ENCODE assay signal across 19 cellular contexts in genomic region chrX:107135965-107136307, GRCh38. TPM values are rescaled to one million over a fixed set of nuclear protein-coding genes. Genes with fewer than 3 reads are reported as not detected.
DNase-seq lines count a peak whose midpoint lies in the region; ATAC-seq, FAIRE-seq and TF ChIP-seq lines count a peak whose summit lies in the region.
"Had no signal": no experiment of that assay in that cellular context is flagged by ENCODE, and none has a peak within 500 bp of the region (broad histone marks: within the 10 kb centered on the region; RNA-seq: fewer than 3 reads in every experiment).

No MANE protein-coding gene starts in this region.

- peak overlapping the region; percentile 78 for H3K27ac Mint-ChIP-seq in activated CD8-positive, alpha-beta memory T cell treated with anti-CD3 and anti-CD28 coated beads, Interleukin-2, amount 10 ng/mL, durations not matched to agents 7 days and 5 days
- peak overlapping the region in 2 of 3 donors; percentile 77 to 83 for H3K27ac Mint-ChIP-seq in CD4-positive, CD25-positive, alpha-beta regulatory T cell
- no peak overlapping the region for H3K27ac Mint-ChIP-seq in activated T-helper 1 cell treated with anti-CD3 and anti-CD28 coated beads, Interleukin-12 subunit alpha, Interleukin-12 subunit beta, Interleukin-2, Interleukin-4 antibody, amounts not matched to agents 30 ng/mL and 10 ng/mL and 1 ng/mL, durations not matched to agents 14 hours and 24 hours and 36 hours
- H3K27ac Mint-ChIP-seq: CD8-positive, alpha-beta memory T cell; neural progenitor cell had no signal

- no peak for FAIRE-seq in keratinocyte (lab: Jason Lieb, UNC)
- FAIRE-seq: urothelium cell line had no signal

- TF ChIP-seq CTCF in keratinocyte (optimal IDR thresholded peaks at IDR 0.05 in 1 of 3, IDR thresholded peaks at IDR 0.05 in 1 of 3, conservative IDR thresholded peaks at IDR 0.05 in 1 of 3; ENCODE audit: extremely low read depth in 1 of 3, insufficient read depth in 2 of 3, low read length in 3 of 3), result no peak
- TF ChIP-seq CTCF in esophagus squamous epithelium (IDR thresholded peaks at IDR 0.05), result no peak

- peak overlapping the region; percentile 29 for H3K4me2 ChIP-seq in keratinocyte (ENCODE audit: control insufficient read depth, extremely low read depth, insufficient read depth, low read depth, low read length)
- H3K4me2 ChIP-seq: neural progenitor cell had no signal

- intact Hi-C loops in activated T-helper 1 cell treated with anti-CD3 and anti-CD28 coated beads, Interleukin-12 subunit alpha, Interleukin-12 subunit beta, Interleukin-2, Interleukin-4 antibody, amounts not matched to agents 30 ng/mL and 10 ng/mL and 1 ng/mL, durations not matched to agents 14 hours and 24 hours and 36 hours (cut with micrococcal nuclease), result loop anchor here (2.0 kb wide), 1 partner anchor 17 kb away; the partner anchor contains the start of gene RBM41
- intact Hi-C loops in esophagus squamous epithelium (cut with DNase I), result no loop called here

- no peaks in the 10 kb centered on the region for H3K79me2 ChIP-seq in keratinocyte (ENCODE audit: control insufficient read depth, insufficient read depth, low read length)

- H3K4me3 Mint-ChIP-seq in activated CD8-positive, alpha-beta memory T cell treated with anti-CD3 and anti-CD28 coated beads, Interleukin-2, amount 10 ng/mL, durations not matched to agents 7 days and 5 days, result no peak overlapping the region
- H3K4me3 Mint-ChIP-seq in CD4-positive, CD25-positive, alpha-beta regulatory T cell, result peak overlapping the region in 2 of 4 donors; percentile 31 to 42
- H3K4me3 Mint-ChIP-seq in activated T-helper 1 cell treated with anti-CD3 and anti-CD28 coated beads, Interleukin-12 subunit alpha, Interleukin-12 subunit beta, Interleukin-2, Interleukin-4 antibody, amounts not matched to agents 30 ng/mL and 10 ng/mL and 1 ng/mL, durations not matched to agents 14 hours and 24 hours and 36 hours, result peak overlapping the region; percentile 13
- H3K4me3 Mint-ChIP-seq: CD8-positive, alpha-beta memory T cell; neural progenitor cell had no signal

- H3K9me3 Mint-ChIP-seq in activated CD8-positive, alpha-beta memory T cell treated with anti-CD3 and anti-CD28 coated beads, Interleukin-2, amount 10 ng/mL, durations not matched to agents 7 days and 5 days (ENCODE audit: low read depth), result no peaks in the 10 kb centered on the region
- peaks cover 0 to 3% (median 0%) of the 10 kb centered on the region in 7 donors for H3K9me3 Mint-ChIP-seq in CD4-positive, CD25-positive, alpha-beta regulatory T cell
- H3K9me3 Mint-ChIP-seq in activated T-helper 1 cell treated with anti-CD3 and anti-CD28 coated beads, Interleukin-12 subunit alpha, Interleukin-12 subunit beta, Interleukin-2, Interleukin-4 antibody, amounts not matched to agents 30 ng/mL and 10 ng/mL and 1 ng/mL, durations not matched to agents 14 hours and 24 hours and 36 hours, result no peaks in the 10 kb centered on the region
- H3K9me3 Mint-ChIP-seq: CD8-positive, alpha-beta memory T cell; neural progenitor cell had no signal

- no peak for DNase-seq in activated CD8-positive, alpha-beta memory T cell treated with anti-CD3 and anti-CD28 coated beads, Interleukin-2, amount 10 ng/mL, durations not matched to agents 7 days and 5 days
- DNase-seq in activated CD8-positive, alpha-beta memory T cell treated with anti-CD3 and anti-CD28 coated beads, Interleukin-2, amount 50 U/mL, for 48 hours, result no peak
- no peak for DNase-seq in CD4-positive, CD25-positive, alpha-beta regulatory T cell
- no peak for DNase-seq in activated T-helper 1 cell treated with anti-CD3 and anti-CD28 coated beads, Interleukin-12 subunit alpha, Interleukin-12 subunit beta, Interleukin-2, Interleukin-4 antibody, amounts not matched to agents 30 ng/mL and 10 ng/mL and 1 ng/mL, durations not matched to agents 14 hours and 24 hours and 36 hours (ENCODE audit: low spot score)
- DNase-seq in keratinocyte (ENCODE audit: low read depth, low spot score), result no peak
- no peak for DNase-seq in A172 (ENCODE audit: low spot score)
- no peak for DNase-seq in esophagus squamous epithelium (lab: John Stamatoyannopoulos, UW)
- DNase-seq: activated CD4-positive, CD25-positive, alpha-beta regulatory T cell treated with anti-CD3 and anti-CD28 coated beads, Interleukin-2, amount 50 U/mL, for 72 hours; amniotic stem cell; CD8-positive, alpha-beta memory T cell; cerebellar nuclear complex; DMS79; effector CD8-positive, alpha-beta T cell; left lung; NCI-H1694 treated with DMSO at 0.1 percent for 48 hours; psoas muscle had no signal

- H3K9me3 ChIP-seq in CD4-positive, CD25-positive, alpha-beta regulatory T cell (ENCODE audit: control insufficient read depth in 2 of 2, low read length in 2 of 2), result no peaks in the 10 kb centered on the region
- H3K9me3 ChIP-seq in keratinocyte (ENCODE audit: control insufficient read depth, low read depth, low read length) (no peaks in the 10 kb centered on the region), esophagus squamous epithelium (no peaks in the 10 kb centered on the region)
- H3K9me3 ChIP-seq: left lung, psoas muscle had no signal

- peak overlapping the region; percentile 0 for H3K4me3 ChIP-seq in CD4-positive, CD25-positive, alpha-beta regulatory T cell (ENCODE audit: low read depth, low read length)
- no peak overlapping the region for H3K4me3 ChIP-seq in keratinocyte (ENCODE audit: control insufficient read depth in 2 of 3, extremely low read depth in 1 of 3, insufficient read depth in 2 of 3, low read depth in 1 of 3, low read length in 3 of 3)
- no peak overlapping the region for H3K4me3 ChIP-seq in esophagus squamous epithelium
- H3K4me3 ChIP-seq: left lung, neural progenitor cell, psoas muscle had no signal

- CTCF ChIA-PET in activated CD8-positive, alpha-beta memory T cell treated with anti-CD3 and anti-CD28 coated beads, Interleukin-2, amount 10 ng/mL, durations not matched to agents 7 days and 5 days (lab: Charles Lee), result no interaction called here

- no peaks in the 10 kb centered on the region for H3K9me1 ChIP-seq in keratinocyte (ENCODE audit: control insufficient read depth, extremely low read depth, insufficient read depth, low read length)

- H3K4me1 ChIP-seq in CD4-positive, CD25-positive, alpha-beta regulatory T cell (ENCODE audit: control insufficient read depth, insufficient read depth, low read length, poor library complexity, severe bottlenecking), result no peaks in the 10 kb centered on the region
- peaks cover 17% of the 10 kb centered on the region for H3K4me1 ChIP-seq in keratinocyte (ENCODE audit: control insufficient read depth, extremely low read depth, insufficient read depth, low read length)
- H3K4me1 ChIP-seq in esophagus squamous epithelium, result no peaks in the 10 kb centered on the region
- H3K4me1 ChIP-seq: left lung, neural progenitor cell, psoas muscle had no signal

- H3K36me3 Mint-ChIP-seq in activated CD8-positive, alpha-beta memory T cell treated with anti-CD3 and anti-CD28 coated beads, Interleukin-2, amount 10 ng/mL, durations not matched to agents 7 days and 5 days, result peaks cover 4% of the 10 kb centered on the region
- H3K36me3 Mint-ChIP-seq in CD4-positive, CD25-positive, alpha-beta regulatory T cell, result no peaks in the 10 kb centered on the region
- H3K36me3 Mint-ChIP-seq in activated T-helper 1 cell treated with anti-CD3 and anti-CD28 coated beads, Interleukin-12 subunit alpha, Interleukin-12 subunit beta, Interleukin-2, Interleukin-4 antibody, amounts not matched to agents 30 ng/mL and 10 ng/mL and 1 ng/mL, durations not matched to agents 14 hours and 24 hours and 36 hours (ENCODE audit: low read depth), result peaks cover 3% of the 10 kb centered on the region

- peaks cover 10% of the 10 kb centered on the region for H3K4me1 Mint-ChIP-seq in activated CD8-positive, alpha-beta memory T cell treated with anti-CD3 and anti-CD28 coated beads, Interleukin-2, amount 10 ng/mL, durations not matched to agents 7 days and 5 days
- peaks cover 4 to 6% (median 6%) of the 10 kb centered on the region in 4 donors for H3K4me1 Mint-ChIP-seq in CD4-positive, CD25-positive, alpha-beta regulatory T cell
- peaks cover 9% of the 10 kb centered on the region for H3K4me1 Mint-ChIP-seq in activated T-helper 1 cell treated with anti-CD3 and anti-CD28 coated beads, Interleukin-12 subunit alpha, Interleukin-12 subunit beta, Interleukin-2, Interleukin-4 antibody, amounts not matched to agents 30 ng/mL and 10 ng/mL and 1 ng/mL, durations not matched to agents 14 hours and 24 hours and 36 hours (ENCODE audit: low read depth)
- H3K4me1 Mint-ChIP-seq: neural progenitor cell had no signal

- no peak for ATAC-seq in activated CD8-positive, alpha-beta memory T cell treated with anti-CD3 and anti-CD28 coated beads, Interleukin-2, amount 10 ng/mL, durations not matched to agents 7 days and 5 days
- ATAC-seq in CD4-positive, CD25-positive, alpha-beta regulatory T cell (ENCODE audit: low read depth in 2 of 2), result no peak
- ATAC-seq in HG03439 (IDR thresholded peaks at IDR 0.05; ENCODE audit: unreplicated experiment), result no peak
- ATAC-seq: left lung, psoas muscle had no signal

- no peaks in the 10 kb centered on the region for H3K36me3 ChIP-seq in CD4-positive, CD25-positive, alpha-beta regulatory T cell (ENCODE audit: control insufficient read depth, insufficient read depth, low read length)
- H3K36me3 ChIP-seq in keratinocyte (ENCODE audit: control insufficient read depth in 2 of 2, extremely low read depth in 1 of 2, insufficient read depth in 2 of 2, low read length in 2 of 2) (no peaks in the 10 kb centered on the region), esophagus squamous epithelium (no peaks in the 10 kb centered on the region)
- H3K36me3 ChIP-seq: left lung, neural progenitor cell had no signal

- no peak overlapping the region for H2AFZ ChIP-seq in keratinocyte (ENCODE audit: control insufficient read depth, low read length)
- H2AFZ ChIP-seq: neural progenitor cell had no signal

- no peak overlapping the region for H3K27ac ChIP-seq in CD4-positive, CD25-positive, alpha-beta regulatory T cell (ENCODE audit: insufficient read depth, low read length, poor library complexity, severe bottlenecking)
- H3K27ac ChIP-seq in keratinocyte (ENCODE audit: control insufficient read depth, insufficient read depth, low read length) (peak overlapping the region; percentile 84), esophagus squamous epithelium (peak overlapping the region in 2 of 4 donors; percentile 51 to 70)
- H3K27ac ChIP-seq: left lung, neural progenitor cell, psoas muscle had no signal

- no peaks in the 10 kb centered on the region for H4K20me1 ChIP-seq in keratinocyte (ENCODE audit: control insufficient read depth, extremely low read depth, insufficient read depth, low read length)

- no peak for TF ChIP-seq POLR2A in esophagus squamous epithelium (IDR thresholded peaks at IDR 0.05)

- no peaks in the 10 kb centered on the region for H3K27me3 ChIP-seq in CD4-positive, CD25-positive, alpha-beta regulatory T cell (ENCODE audit: control insufficient read depth, insufficient read depth, low read length)
- H3K27me3 ChIP-seq in keratinocyte (ENCODE audit: control insufficient read depth, extremely low read depth, insufficient read depth, low read length) (no peaks in the 10 kb centered on the region), esophagus squamous epithelium (no peaks in the 10 kb centered on the region)
- H3K27me3 ChIP-seq: left lung, neural progenitor cell had no signal

- 43 to 56% methylated on average over 1 of the region's 1 CpG for WGBS in esophagus squamous epithelium, 2 donors

- dilution Hi-C loops in keratinocyte (cut with MboI; ENCODE audit: extremely low pct_ligation_motif_present, low sequenced_read_pairs), result no loop called here

- no peaks in the 10 kb centered on the region for H3K27me3 Mint-ChIP-seq in activated CD8-positive, alpha-beta memory T cell treated with anti-CD3 and anti-CD28 coated beads, Interleukin-2, amount 10 ng/mL, durations not matched to agents 7 days and 5 days
- H3K27me3 Mint-ChIP-seq in CD4-positive, CD25-positive, alpha-beta regulatory T cell, result peaks cover 9% of the 10 kb centered on the region
- H3K27me3 Mint-ChIP-seq in activated T-helper 1 cell treated with anti-CD3 and anti-CD28 coated beads, Interleukin-12 subunit alpha, Interleukin-12 subunit beta, Interleukin-2, Interleukin-4 antibody, amounts not matched to agents 30 ng/mL and 10 ng/mL and 1 ng/mL, durations not matched to agents 14 hours and 24 hours and 36 hours (ENCODE audit: insufficient read depth), result no peaks in the 10 kb centered on the region

- H3K9ac ChIP-seq in keratinocyte (ENCODE audit: control insufficient read depth, extremely low read depth, insufficient read depth, low read length), result peak overlapping the region; percentile 4
- H3K9ac ChIP-seq: neural progenitor cell had no signal

RNA-seq across cellular contexts. Expression of gene RBM41, which starts 17.3 kb away (rescaled TPM):
- 10 to 100 TPM; 15.3 to 15.8 TPM for total RNA-seq in activated CD8-positive, alpha-beta memory T cell treated with anti-CD3 and anti-CD28 coated beads, Interleukin-2, amount 10 ng/mL, durations not matched to agents 7 days and 5 days
- 16.8 TPM for total RNA-seq in CD4-positive, CD25-positive, alpha-beta regulatory T cell
- polyA plus RNA-seq in CD4-positive, CD25-positive, alpha-beta regulatory T cell, result 10 to 100 TPM in 2 of 4 donors, 1 to 10 TPM in 2; 5.3 to 10.3 (median 9.6) TPM
- total RNA-seq in activated T-helper 1 cell treated with anti-CD3 and anti-CD28 coated beads, Interleukin-12 subunit alpha, Interleukin-12 subunit beta, Interleukin-2, Interleukin-4 antibody, amounts not matched to agents 30 ng/mL and 10 ng/mL and 1 ng/mL, durations not matched to agents 14 hours and 24 hours and 36 hours, result 15.5 and 16.6 TPM in 2 replicates
- 9.0 to 14.5 TPM (median 9.9 TPM) in 3 replicates for polyA plus RNA-seq in keratinocyte
- 19.6 TPM for polyA plus RNA-seq in keratinocyte (2011; ENCODE audit: low read depth)
- polyA plus RNA-seq in keratinocyte (2011; cell fraction: cytosol; rRNA removed), result 5.9 and 11.4 TPM in 2 replicates
- polyA plus RNA-seq in keratinocyte (2011; cell fraction: nucleus; rRNA removed), result 12.0 and 17.0 TPM in 2 replicates
- polyA plus RNA-seq in keratinocyte (2012; ENCODE audit: low replicate concordance), result 8.7 and 10.6 TPM in 2 replicates
- 4.3 to 11.0 TPM (median 7.6 TPM) in 3 replicates for polyA minus RNA-seq in keratinocyte
- polyA minus RNA-seq in keratinocyte (2011; cell fraction: cytosol; rRNA and poly(A)+ RNA removed), result 9.0 TPM
- polyA minus RNA-seq in keratinocyte (2011; cell fraction: nucleus; rRNA and poly(A)+ RNA removed), result 10.0 and 20.9 TPM in 2 replicates
- total RNA-seq in A172 (2014; rRNA removed; shearing (Covaris generic)), result 4.8 and 11.4 TPM in 2 replicates
- total RNA-seq in esophagus squamous epithelium, result 10 to 100 TPM; 10.5 to 17.9 (median 13.8) TPM
